1 cellular context compared by ENCODE assay signal in genomic region chr2:47662547-47662946, GRCh38.
TF ChIP-seq lines count a peak whose summit lies in the region.

No MANE protein-coding gene starts in this region.

TF ChIP-seq in GM23338, 12 proteins besides CTCF, POLR2A, EP300 and RAD21 (continued from another document):
- peak; percentile 92 for TF ChIP-seq ZNF462 (CRISPR knock-in tag; IDR thresholded peaks at IDR 0.05)
- peak; percentile 77; the same call in 1 of the 2 replicates for TF ChIP-seq ZNF114 (CRISPR knock-in tag; IDR thresholded peaks at IDR 0.05)
- TF ChIP-seq EZH2 (IDR thresholded peaks at IDR 0.05; ENCODE audit: low read depth, unreplicated experiment), result no peak
- no peak for TF ChIP-seq POLR2AphosphoS5 (IDR thresholded peaks at IDR 0.05; ENCODE audit: low read depth)
